8 cellular contexts compared by ENCODE assay signal in genomic region chr17:74842599-74843351, GRCh38. TPM values are rescaled to one million over a fixed set of nuclear protein-coding genes. Genes with fewer than 3 reads are reported as not detected.
DNase-seq lines count a peak whose midpoint lies in the region; ATAC-seq and TF ChIP-seq lines count a peak whose summit lies in the region.

No MANE protein-coding gene starts in this region.

- no peaks in the 10 kb centered on the region for H4K20me1 ChIP-seq in fibroblast of lung (ENCODE audit: control insufficient read depth, extremely low read depth, insufficient read depth, low read length)

- H3K27me3 Mint-ChIP-seq in CD4-positive, alpha-beta T cell, result peaks cover 22% of the 10 kb centered on the region

- no peaks in the 10 kb centered on the region for H3K79me2 ChIP-seq in fibroblast of lung (ENCODE audit: control insufficient read depth, insufficient read depth, low read length)

- H3K27ac ChIP-seq in CD4-positive, alpha-beta T cell (ENCODE audit: low read depth, low read length), result no peak overlapping the region
- H3K27ac ChIP-seq in HUES6 (ENCODE audit: low read depth, low read length) (no peak overlapping the region), fibroblast of lung (ENCODE audit: insufficient read depth, low read length) (no peak overlapping the region)

- peak overlapping the region; percentile 2 for H3K4me2 ChIP-seq in fibroblast of lung (ENCODE audit: extremely low read depth, insufficient read depth, low read length)

- peaks cover 4% of the 10 kb centered on the region for H3K27me3 ChIP-seq in CD4-positive, alpha-beta T cell (ENCODE audit: control insufficient read depth, insufficient read depth, low read length)
- H3K27me3 ChIP-seq in HUES6 (ENCODE audit: control insufficient read depth, insufficient read depth, low read length) (peaks cover 64% of the 10 kb centered on the region), fibroblast of lung (ENCODE audit: control insufficient read depth, insufficient read depth, low read length) (no peaks in the 10 kb centered on the region)

- CTCF ChIA-PET in CD4-positive, alpha-beta T cell (lab: Charles Lee), result interaction anchor here (0.6 to 1.9 kb wide), 5 partner anchors 14 to 32 kb away, joined by 3 to 18 read pairs (median 3); no protein-coding TSS in a partner anchor

- peak overlapping the region; percentile 59 for H2AFZ ChIP-seq in fibroblast of lung (ENCODE audit: low read length)

- H3K9me3 ChIP-seq in CD4-positive, alpha-beta T cell (ENCODE audit: control insufficient read depth, low read length), result no peaks in the 10 kb centered on the region
- no peaks in the 10 kb centered on the region for H3K9me3 ChIP-seq in HUES6 (ENCODE audit: control insufficient read depth, insufficient read depth, low read depth, low read length)
- H3K9me3 ChIP-seq in fibroblast of lung (ENCODE audit: control insufficient read depth, insufficient read depth, low read depth, low read length), result no peaks in the 10 kb centered on the region

- POLR2A ChIA-PET in CD4-positive, alpha-beta T cell (lab: Charles Lee), result interaction anchor here (1.3 kb wide), 1 partner anchor 30 kb away, joined by 3 read pairs; the partner anchor contains the start of gene FDXR

- no peaks in the 10 kb centered on the region for H3K36me3 Mint-ChIP-seq in CD4-positive, alpha-beta T cell (ENCODE audit: low read depth)

- ATAC-seq in CD4-positive, alpha-beta T cell (ENCODE audit: poor library complexity), result peak; percentile 41
- peak; percentile 88 for ATAC-seq in SK-N-SH treated with all-trans-retinoic acid at 6 μM for 48 hours
- ATAC-seq in HG02759 (IDR thresholded peaks at IDR 0.05; ENCODE audit: unreplicated experiment), result no peak
- ATAC-seq in GM21447 (IDR thresholded peaks at IDR 0.05; ENCODE audit: unreplicated experiment), result no peak

- H3K9ac ChIP-seq in HUES6 (ENCODE audit: low read length) (no peak overlapping the region), fibroblast of lung (ENCODE audit: insufficient read depth, low read length) (no peak overlapping the region)

- H3K4me1 ChIP-seq in HUES6 (ENCODE audit: control insufficient read depth, insufficient read depth, low read length), result peaks cover 16% of the 10 kb centered on the region
- H3K4me1 ChIP-seq in fibroblast of lung (ENCODE audit: control insufficient read depth, extremely low read depth, insufficient read depth, low read length), result peaks cover 6% of the 10 kb centered on the region

- intact Hi-C loops in CD4-positive, alpha-beta T cell (cut with DNase I, micrococcal nuclease), result no loop called here

- no peak for DNase-seq in CD4-positive, alpha-beta T cell
- peak; percentile 51 to 63 for DNase-seq in fibroblast of lung (ENCODE audit: low read depth in 2 of 2)
- DNase-seq in mucosa of gallbladder (ENCODE audit: low spot score), result peak; percentile 54
- DNase-seq in NCI-H187 treated with DMSO at 0.1 percent for 48 hours (lab: John Stamatoyannopoulos, UW), result no peak

- H3K36me3 ChIP-seq in HUES6 (ENCODE audit: control insufficient read depth, insufficient read depth, low read length) (no peaks in the 10 kb centered on the region), fibroblast of lung (ENCODE audit: control insufficient read depth, insufficient read depth, low read length) (no peaks in the 10 kb centered on the region)

- peak overlapping the region; percentile 64 for H3K4me3 ChIP-seq in HUES6 (ENCODE audit: low read depth, low read length)
- peak overlapping the region in 2 of 4 experiments; percentile 37 to 43 for H3K4me3 ChIP-seq in fibroblast of lung (replicated peaks in 1 of 4; ENCODE audit: control extremely low read depth in 1 of 4, insufficient read depth in 1 of 4, low read depth in 3 of 4, low read length in 4 of 4)

- H3K4me3 Mint-ChIP-seq in CD4-positive, alpha-beta T cell, result no peak overlapping the region

- TF ChIP-seq CTCF in CD4-positive, alpha-beta T cell (IDR thresholded peaks at IDR 0.05), result no peak
- peak; percentile 29 to 31 for TF ChIP-seq CTCF in fibroblast of lung (conservative IDR thresholded peaks at IDR 0.05 in 1 of 2, IDR thresholded peaks at IDR 0.05 in 1 of 2; ENCODE audit: low read depth in 1 of 2, low read length in 2 of 2)

- peaks cover 10% of the 10 kb centered on the region for H3K4me1 Mint-ChIP-seq in CD4-positive, alpha-beta T cell (ENCODE audit: low read depth)

- H3K27ac Mint-ChIP-seq in CD4-positive, alpha-beta T cell, result no peak overlapping the region

- H3K9me3 Mint-ChIP-seq in CD4-positive, alpha-beta T cell, result no peaks in the 10 kb centered on the region

TF ChIP-seq in SK-N-SH treated with all-trans-retinoic acid at 6 μM for 48 hours, 23 proteins besides CTCF, POLR2A, EP300 and RAD21:
- TF ChIP-seq ZNF565 (CRISPR knock-in tag; conservative IDR thresholded peaks at IDR 0.05; ENCODE audit: low read depth) (no peak), PATZ1 (CRISPR knock-in tag; IDR thresholded peaks at IDR 0.05; ENCODE audit: borderline replicate concordance) (peak; percentile 81; the same call in 1 of the 2 replicates), BACH2 (CRISPR knock-in tag; IDR thresholded peaks at IDR 0.05; ENCODE audit: borderline replicate concordance) (no peak), TCF4 (CRISPR knock-in tag; IDR thresholded peaks at IDR 0.05; ENCODE audit: borderline replicate concordance) (no peak)

RNA-seq across cellular contexts. Expression of gene GRIN2C, which starts 16.9 kb away (rescaled TPM):
- not detected for total RNA-seq in CD4-positive, alpha-beta T cell
- total RNA-seq in fibroblast of lung (0.26 and 0.50 TPM in 2 replicates), mucosa of gallbladder (0.43 TPM)
- 0.01 TPM in 2 replicates for polyA plus RNA-seq in fibroblast of lung
- 0.02 and 0.03 TPM in 2 replicates for polyA plus RNA-seq in fibroblast of lung (2012)
- polyA minus RNA-seq in fibroblast of lung (ENCODE audit: low replicate concordance), result not detected in 2 replicates

RNA-seq across cellular contexts. Expression of gene FDXR, which starts 30.0 kb away (rescaled TPM):
- total RNA-seq in CD4-positive, alpha-beta T cell, result 1 to 10 TPM; 2.1 to 2.7 TPM
- total RNA-seq in fibroblast of lung (49.1 and 71.0 TPM in 2 replicates), mucosa of gallbladder (9.3 TPM)
- 6.8 and 11.0 TPM in 2 replicates for polyA plus RNA-seq in fibroblast of lung
- 14.1 and 25.3 TPM in 2 replicates for polyA plus RNA-seq in fibroblast of lung (2012)
- polyA minus RNA-seq in fibroblast of lung (ENCODE audit: low replicate concordance), result 6.4 and 18.6 TPM in 2 replicates

RNA-seq across cellular contexts. Expression of gene FADS6, which starts 50.7 kb away (rescaled TPM):
- not detected for total RNA-seq in CD4-positive, alpha-beta T cell
- total RNA-seq in fibroblast of lung (not detected in 2 replicates), mucosa of gallbladder (0.12 TPM)
- not detected in 2 replicates for polyA plus RNA-seq in fibroblast of lung
- polyA plus RNA-seq in fibroblast of lung (2012), result not detected in 2 replicates
- polyA minus RNA-seq in fibroblast of lung (ENCODE audit: low replicate concordance), result not detected in 2 replicates

Comparison
In these comparisons a context has a peak if more than half of its experiments do, and no peak if none do; other contexts are left out.
1. ATAC-seq: peak in CD4-positive, alpha-beta T cell (single experiment) and SK-N-SH treated with all-trans-retinoic acid at 6 μM for 48 hours (single experiment); none in HG02759 (single experiment) and GM21447 (single experiment).
2. DNase-seq: peak in fibroblast of lung (2 of 2) and mucosa of gallbladder (single experiment); none in CD4-positive, alpha-beta T cell (0 of 10) and NCI-H187 treated with DMSO at 0.1 percent for 48 hours (single experiment).